33 cellular contexts compared by ENCODE assay signal in genomic region chr3:55407426-55407820, GRCh38.
"Had no signal": no experiment of that assay in that cellular context is flagged by ENCODE, and none has a peak within 500 bp of the region (broad histone marks: within the 10 kb centered on the region; RNA-seq: fewer than 3 reads in every experiment).

No MANE protein-coding gene starts in this region.

- DNase-seq: activated CD4-positive, alpha-beta memory T cell treated with anti-CD3 and anti-CD28 coated beads, Interleukin-2, amount 10 ng/mL, durations not matched to agents 7 days and 5 days; activated CD4-positive, alpha-beta T cell treated with anti-CD3 and anti-CD28 coated beads for 1 hour; activated CD4-positive, alpha-beta T cell treated with anti-CD3 and anti-CD28 coated beads for 48 hours; activated CD4-positive, CD25-positive, alpha-beta regulatory T cell; activated CD8-positive, alpha-beta memory T cell treated with anti-CD3 and anti-CD28 coated beads for 24 hours; activated CD8-positive, alpha-beta memory T cell treated with anti-CD3 and anti-CD28 coated beads, Interleukin-2, amount 10 ng/mL, durations not matched to agents 7 days and 5 days; activated CD8-positive, alpha-beta memory T cell treated with anti-CD3 and anti-CD28 coated beads, Interleukin-2, amount 50 U/mL, for 48 hours; activated effector memory CD4-positive, alpha-beta T cell treated with Interleukin-2 at 50 U/mL for 16 hours; activated naive CD4-positive, alpha-beta T cell; activated naive CD4-positive, alpha-beta T cell treated with anti-CD3 and anti-CD28 coated beads, Interleukin-2, amount 50 U/mL, for 16 hours; activated naive CD8-positive, alpha-beta T cell treated with anti-CD3 and anti-CD28 coated beads for 36 hours; activated T-cell treated with anti-CD3 and anti-CD28 coated beads, Interleukin-2, amount 50 U/mL, for 48 hours; body of pancreas; MG63; NCI-H1048; NCI-H1105 treated with DMSO at 0.1 percent for 48 hours; NCI-H1436; NCI-H1694; NCI-H1930; NCI-H2081 treated with DMSO at 0.1 percent for 48 hours; NCI-H446 treated with DMSO at 0.1 percent for 48 hours; NCI-H524; NCI-H69; NK-92 treated with Interleukin-12 subunit alpha and Interleukin-12 subunit beta, amount 100 ng/mL, for 24 hours; PC-9; SHP77; SJCRH30; T1000; WERI-Rb-1 had no signal

- H3K4me1 Mint-ChIP-seq: activated CD4-positive, alpha-beta memory T cell treated with anti-CD3 and anti-CD28 coated beads, Interleukin-2, amount 10 ng/mL, durations not matched to agents 7 days and 5 days; activated CD8-positive, alpha-beta memory T cell treated with anti-CD3 and anti-CD28 coated beads, Interleukin-2, amount 10 ng/mL, durations not matched to agents 7 days and 5 days; activated naive CD8-positive, alpha-beta T cell treated with anti-CD3 and anti-CD28 coated beads for 36 hours had no signal

- H3K36me3 Mint-ChIP-seq: activated CD8-positive, alpha-beta memory T cell treated with anti-CD3 and anti-CD28 coated beads, Interleukin-2, amount 10 ng/mL, durations not matched to agents 7 days and 5 days; activated naive CD8-positive, alpha-beta T cell treated with anti-CD3 and anti-CD28 coated beads for 36 hours had no signal

- H3K4me3 Mint-ChIP-seq: activated CD4-positive, alpha-beta memory T cell treated with anti-CD3 and anti-CD28 coated beads, Interleukin-2, amount 10 ng/mL, durations not matched to agents 7 days and 5 days; activated CD8-positive, alpha-beta memory T cell treated with anti-CD3 and anti-CD28 coated beads, Interleukin-2, amount 10 ng/mL, durations not matched to agents 7 days and 5 days; activated naive CD8-positive, alpha-beta T cell treated with anti-CD3 and anti-CD28 coated beads for 36 hours had no signal

- H2AFZ ChIP-seq: PC-9 had no signal

- H3K27ac ChIP-seq: ascending aorta, body of pancreas, breast epithelium, PC-9, SJCRH30, SK-N-MC, WERI-Rb-1 had no signal

- H3K4me3 ChIP-seq: ascending aorta, body of pancreas, breast epithelium, MG63, PC-9, SJCRH30, SK-N-MC had no signal

- H3K27me3 ChIP-seq: ascending aorta, body of pancreas, breast epithelium, MG63, SJCRH30 had no signal

- H3K27ac Mint-ChIP-seq: activated CD4-positive, alpha-beta memory T cell treated with anti-CD3 and anti-CD28 coated beads, Interleukin-2, amount 10 ng/mL, durations not matched to agents 7 days and 5 days; activated CD8-positive, alpha-beta memory T cell treated with anti-CD3 and anti-CD28 coated beads, Interleukin-2, amount 10 ng/mL, durations not matched to agents 7 days and 5 days; activated naive CD8-positive, alpha-beta T cell treated with anti-CD3 and anti-CD28 coated beads for 36 hours had no signal

- H3K27me3 Mint-ChIP-seq: activated CD4-positive, alpha-beta memory T cell treated with anti-CD3 and anti-CD28 coated beads, Interleukin-2, amount 10 ng/mL, durations not matched to agents 7 days and 5 days; activated CD8-positive, alpha-beta memory T cell treated with anti-CD3 and anti-CD28 coated beads, Interleukin-2, amount 10 ng/mL, durations not matched to agents 7 days and 5 days; activated naive CD8-positive, alpha-beta T cell treated with anti-CD3 and anti-CD28 coated beads for 36 hours had no signal

- H3K9me3 ChIP-seq: ascending aorta, MG63, SJCRH30 had no signal

- H3K36me3 ChIP-seq: ascending aorta, breast epithelium, MG63, SJCRH30, WERI-Rb-1 had no signal

- H3K4me2 ChIP-seq: PC-9 had no signal

- ATAC-seq: activated CD8-positive, alpha-beta memory T cell treated with anti-CD3 and anti-CD28 coated beads, Interleukin-2, amount 10 ng/mL, durations not matched to agents 7 days and 5 days; body of pancreas had no signal

- FAIRE-seq: RCC 7860 had no signal

- H3K4me1 ChIP-seq: ascending aorta, body of pancreas, breast epithelium, SJCRH30 had no signal
